In the genomic region with DNA sequence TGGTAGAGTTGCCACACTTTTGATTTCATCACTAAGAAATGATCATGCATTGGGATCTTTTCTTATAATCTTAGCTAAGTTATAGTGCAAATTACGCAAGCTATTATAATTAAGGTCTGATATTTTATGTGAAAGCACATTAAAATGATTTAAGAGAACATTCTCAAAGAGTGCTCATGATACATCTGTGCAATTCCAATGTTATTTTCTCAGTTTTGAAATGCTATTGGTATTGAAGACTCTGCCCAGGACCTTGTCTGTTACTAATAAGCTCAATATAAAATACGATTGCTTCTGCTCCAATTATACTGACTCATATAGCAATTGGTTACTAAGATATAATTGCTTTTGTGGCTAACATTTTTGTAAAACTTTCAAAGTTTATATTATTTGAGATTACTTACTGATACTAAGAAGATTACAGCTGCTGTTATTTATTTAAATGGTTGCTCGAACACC, we compare ENCODE assay signal across 19 cellular contexts.
"Had no signal": no experiment of that assay in that cellular context is flagged by ENCODE, and none has a peak within 500 bp of the region (broad histone marks: within the 10 kb centered on the region; RNA-seq: fewer than 3 reads in every experiment).

No MANE protein-coding gene starts in this region.

- H3K27ac ChIP-seq: body of pancreas, colonic mucosa, esophagus squamous epithelium, transverse colon, WERI-Rb-1 had no signal

- H3K4me3 ChIP-seq: body of pancreas, colonic mucosa, esophagus squamous epithelium, skin epidermis, transverse colon, vagina had no signal

- FAIRE-seq: keratinocyte had no signal

- H3K9me3 ChIP-seq: body of pancreas, colonic mucosa, esophagus squamous epithelium, transverse colon, vagina had no signal

- H3K36me3 ChIP-seq: colonic mucosa, esophagus squamous epithelium, transverse colon, vagina, WERI-Rb-1 had no signal

- H3K4me1 ChIP-seq: body of pancreas, colonic mucosa, esophagus squamous epithelium, transverse colon had no signal

- DNase-seq: activated CD4-positive, alpha-beta memory T cell treated with anti-CD3 and anti-CD28 coated beads for 36 hours; activated effector memory CD4-positive, alpha-beta T cell treated with anti-CD3 and anti-CD28 coated beads, Interleukin-2, amount 50 U/mL, for 16 hours; activated T-cell treated with anti-CD3 and anti-CD28 coated beads, Interleukin-2, amount 50 U/mL, for 4 hours; amniotic stem cell; body of pancreas; central memory CD4-positive, alpha-beta T cell; colonic mucosa; esophagus squamous epithelium; posterior cingulate gyrus; stimulated activated CD4-positive, alpha-beta T cell treated with anti-CD3 and anti-CD28 coated beads, Interleukin-4, amount 100 ng/mL, for 24 hours; stimulated activated naive CD4-positive, alpha-beta T cell treated with Interleukin-2 at 50 U/mL for 16 hours; transverse colon; WERI-Rb-1 had no signal

- H3K27me3 ChIP-seq: body of pancreas, colonic mucosa, vagina had no signal

- ATAC-seq: activated naive CD4-positive, alpha-beta T cell treated with anti-CD3 and anti-CD28 coated beads, Interleukin-2, amount 50 U/mL, for 72 hours; activated T-cell treated with anti-CD3 and anti-CD28 coated beads, Interleukin-2, amount 50 U/mL, for 4 hours; body of pancreas; left lobe of liver; natural killer cell treated with Interleukin-12 subunit alpha and Interleukin-12 subunit beta and Interleukin-15 and Interleukin-18, amount 100 ng/mL, for 72 hours had no signal
